10 cellular contexts compared by ENCODE assay signal in the genomic region with DNA sequence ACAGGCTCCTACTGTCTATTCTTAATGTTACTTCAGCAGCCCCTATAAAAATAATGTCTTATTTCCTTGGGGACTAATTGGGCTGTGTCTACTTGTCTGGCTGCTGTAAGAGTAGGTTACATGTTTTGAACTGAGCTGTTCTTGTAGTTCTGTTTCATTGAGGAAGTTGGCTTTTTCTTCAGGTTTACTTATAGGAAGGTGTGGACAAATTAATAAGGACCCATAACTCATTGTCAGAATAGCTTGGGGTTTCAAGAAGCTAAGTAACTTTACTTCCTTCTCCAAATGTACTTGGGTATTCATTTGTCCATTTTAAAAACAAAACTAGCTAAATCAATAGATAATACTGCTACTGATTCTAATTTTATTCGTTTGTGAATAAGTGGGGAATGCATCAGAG.
"Had no signal": no experiment of that assay in that cellular context is flagged by ENCODE, and none has a peak within 500 bp of the region (broad histone marks: within the 10 kb centered on the region; RNA-seq: fewer than 3 reads in every experiment).

No MANE protein-coding gene starts in this region.

- H3K4me3 ChIP-seq: GM23248, GM23338, HAP-1 had no signal

- FAIRE-seq: H1, H54 had no signal

- ATAC-seq: GM23338 had no signal

- H3K9me3 Mint-ChIP-seq: GM23338, H9, HFFc6 had no signal

- H3K9ac ChIP-seq: GM23248 had no signal

- H3K4me2 ChIP-seq: GM23338 had no signal

- H3K4me3 Mint-ChIP-seq: GM23338, H9, HFFc6 had no signal

- H3K27ac Mint-ChIP-seq: GM23338, H9, HFFc6 had no signal

- DNase-seq: GM23248, GOT3, H7, H9, HCEC 1CT, HFFc6 had no signal

- H3K9me3 ChIP-seq: HAP-1 had no signal

- H3K36me3 ChIP-seq: HAP-1 had no signal

- H3K27ac ChIP-seq: GM23248 had no signal
